In the genomic region with DNA sequence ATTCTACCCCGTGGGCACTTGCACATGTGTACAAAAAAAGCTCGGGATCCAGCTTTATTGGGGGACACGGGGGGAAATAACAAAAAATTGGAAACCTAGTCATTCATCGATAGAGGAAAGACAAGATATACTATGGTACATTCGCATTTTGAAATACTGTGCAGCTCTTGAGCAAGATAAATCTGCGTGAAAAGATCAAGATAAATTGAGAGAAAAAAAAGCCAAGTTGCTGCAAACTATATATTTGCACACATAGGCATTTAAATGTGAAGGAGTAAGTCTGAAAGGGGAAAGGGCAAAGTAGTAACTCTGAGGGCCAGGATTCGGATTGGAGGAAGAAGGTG, we compare ENCODE assay signal across 1 cellular context.
TF ChIP-seq lines count a peak whose summit lies in the region.

No MANE protein-coding gene starts in this region.

TF ChIP-seq in SK-N-SH treated with all-trans-retinoic acid at 6 μM for 48 hours, 23 proteins besides CTCF, POLR2A, EP300 and RAD21 (continued from another document):
- TF ChIP-seq, protein P1, sequence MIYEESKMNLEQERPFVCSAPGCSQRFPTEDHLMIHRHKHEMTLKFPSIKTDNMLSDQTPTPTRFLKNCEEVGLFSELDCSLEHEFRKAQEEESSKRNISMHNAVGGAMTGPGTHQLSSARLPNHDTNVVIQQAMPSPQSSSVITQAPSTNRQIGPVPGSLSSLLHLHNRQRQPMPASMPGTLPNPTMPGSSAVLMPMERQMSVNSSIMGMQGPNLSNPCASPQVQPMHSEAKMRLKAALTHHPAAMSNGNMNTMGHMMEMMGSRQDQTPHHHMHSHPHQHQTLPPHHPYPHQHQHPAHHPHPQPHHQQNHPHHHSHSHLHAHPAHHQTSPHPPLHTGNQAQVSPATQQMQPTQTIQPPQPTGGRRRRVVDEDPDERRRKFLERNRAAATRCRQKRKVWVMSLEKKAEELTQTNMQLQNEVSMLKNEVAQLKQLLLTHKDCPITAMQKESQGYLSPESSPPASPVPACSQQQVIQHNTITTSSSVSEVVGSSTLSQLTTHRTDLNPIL (CRISPR knock-in tag; IDR thresholded peaks at IDR 0.05; ENCODE audit: low read depth): no peak
TF ChIP-seq in SK-N-SH treated with all-trans-retinoic acid at 6 μM for 48 hours: peak in this region for 0.
